Comparison of ENCODE assay signal across 12 cellular contexts in genomic region chr1:160578694-160579191, GRCh38. TPM values are rescaled to one million over a fixed set of nuclear protein-coding genes. Genes with fewer than 3 reads are reported as not detected.
DNase-seq lines count a peak whose midpoint lies in the region; ATAC-seq, FAIRE-seq and TF ChIP-seq lines count a peak whose summit lies in the region.
"Had no signal": no experiment of that assay in that cellular context is flagged by ENCODE, and none has a peak within 500 bp of the region (broad histone marks: within the 10 kb centered on the region; RNA-seq: fewer than 3 reads in every experiment).

No MANE protein-coding gene starts in this region.

- intact Hi-C loops in CD4-positive, alpha-beta memory T cell (cut with micrococcal nuclease): loop anchor here (1.0 kb wide), 1 partner anchor 10 kb away; no protein-coding TSS in a partner anchor
- intact Hi-C loops in GM12878 (cut with micrococcal nuclease; ENCODE audit: unreplicated experiment): loop anchor here (2.0 kb wide), 1 partner anchor 30 kb away; no protein-coding TSS in a partner anchor

- H3K4me2 ChIP-seq in GM12878 (ENCODE audit: control insufficient read depth, insufficient read depth): peak overlapping the region; percentile 73

- H4K20me1 ChIP-seq in GM12878 (ENCODE audit: control insufficient read depth, insufficient read depth): no peaks in the 10 kb centered on the region

- POLR2A ChIA-PET in CD4-positive, alpha-beta memory T cell (lab: Charles Lee; ENCODE audit: partially characterized antibody): interaction anchor here (0.6 to 18.0 kb wide), 15 partner anchors 9 to 150 kb away, joined by 3 to 639 read pairs (median 7); partner anchors contain the start of gene SLAMF6
- POLR2A ChIA-PET in GM12878 (lab: Charles Lee): interaction anchor here (0.8 to 7.4 kb wide), 8 partner anchors 9 to 148 kb away, joined by 3 to 76 read pairs (median 10); no protein-coding TSS in a partner anchor

- H3K36me3 ChIP-seq in CD4-positive, alpha-beta memory T cell (ENCODE audit: insufficient read depth, low read length): no peaks in the 10 kb centered on the region
- H3K36me3 ChIP-seq in GM12878 (ENCODE audit: control insufficient read depth in 2 of 2, insufficient read depth in 2 of 2, low read length in 1 of 2) (no peaks in the 10 kb centered on the region), neutrophil (no peaks in the 10 kb centered on the region)

- WGBS in GM12878 (ENCODE audit: insufficient coverage, insufficient replicate concordance, low lambda C conversion rate, missing lambda C conversion rate): 21% methylated on average over 3 of the region's 3 CpGs

- H3K27ac ChIP-seq in CD4-positive, alpha-beta memory T cell (ENCODE audit: low read depth, low read length): peak overlapping the region; percentile 68
- peak overlapping the region; percentile 97 for H3K27ac ChIP-seq in GM12878 (ENCODE audit: control insufficient read depth, insufficient read depth)
- H3K27ac ChIP-seq in neutrophil: peak overlapping the region; percentile 66

- TF ChIP-seq POLR2A in GM12878 (IDR thresholded peaks at IDR 0.05; ENCODE audit: low read depth, low read length): no peak

- peak overlapping the region; percentile 91 for H3K9ac ChIP-seq in GM12878 (ENCODE audit: control insufficient read depth, insufficient read depth, low read length)

- H3K79me2 ChIP-seq in GM12878 (ENCODE audit: control insufficient read depth, insufficient read depth, low read length): peaks cover 40% of the 10 kb centered on the region

- TF ChIP-seq CTCF in GM12878 (IDR thresholded peaks at IDR 0.05 in 2 of 3, conservative IDR thresholded peaks at IDR 0.05 in 1 of 3; ENCODE audit: control insufficient read depth in 2 of 3, extremely low read depth in 1 of 3, insufficient read depth in 1 of 3, low read depth in 3 of 3, low read length in 3 of 3) (no peak), neutrophil (IDR thresholded peaks at IDR 0.05) (no peak)

- peaks cover 0 to 10% (median 4%) of the 10 kb centered on the region in 8 donors for H3K9me3 Mint-ChIP-seq in CD4-positive, alpha-beta memory T cell
- H3K9me3 Mint-ChIP-seq in IgD-negative memory B cell: no peaks in the 10 kb centered on the region

- H3K4me3 Mint-ChIP-seq in CD4-positive, alpha-beta memory T cell: peak overlapping the region; percentile 88 to 98 (median 94)
- H3K4me3 Mint-ChIP-seq in IgD-negative memory B cell: peak overlapping the region; percentile 91 to 95 (median 92)
- H3K4me3 Mint-ChIP-seq: nephron progenitor cell had no signal

- RAD21 ChIA-PET in GM12878 (lab: Charles Lee; ENCODE audit: unreplicated experiment): interaction anchor here (0.6 to 11.0 kb wide), 8 partner anchors 10 to 149 kb away, joined by 3 to 292 read pairs (median 12); partner anchors contain the start of gene SLAMF6

- no peak for TF ChIP-seq EP300 in GM12878 (IDR thresholded peaks at IDR 0.05; ENCODE audit: borderline replicate concordance in 1 of 2, control insufficient read depth in 1 of 2, low read depth in 2 of 2, low read length in 2 of 2)

- H2AFZ ChIP-seq in GM12878 (ENCODE audit: control insufficient read depth, low read depth, low read length): peak overlapping the region; percentile 92

- CTCF ChIA-PET in CD4-positive, alpha-beta memory T cell (lab: Charles Lee; ENCODE audit: partially characterized antibody): interaction anchor here (0.6 to 5.1 kb wide), 13 partner anchors 12 to 150 kb away, joined by 3 to 35 read pairs (median 7); no protein-coding TSS in a partner anchor
- CTCF ChIA-PET in GM12878 (lab: Yijun Ruan, JAX): interaction anchor here (0.6 to 7.1 kb wide), 10 partner anchors 9 to 136 kb away, joined by 3 to 121 read pairs (median 7); no protein-coding TSS in a partner anchor

- SMC1A ChIA-PET in GM12878 (lab: Charles Lee; ENCODE audit: uncharacterized antibody, unreplicated experiment): interaction anchor here (0.7 to 30.0 kb wide), 13 partner anchors 9 to 149 kb away, joined by 3 to 735 read pairs (median 8); no protein-coding TSS in a partner anchor

- ATAC-seq in GM12878: peak; percentile 22
- no peak for ATAC-seq in GM18511 (IDR thresholded peaks at IDR 0.05; ENCODE audit: unreplicated experiment)

- H3K36me3 Mint-ChIP-seq in CD4-positive, alpha-beta memory T cell: peaks cover 4 to 9% of the 10 kb centered on the region in 2 donors
- H3K36me3 Mint-ChIP-seq in IgD-negative memory B cell: no peaks in the 10 kb centered on the region

- H3K27ac Mint-ChIP-seq in CD4-positive, alpha-beta memory T cell: peak overlapping the region; percentile 94 to 98 (median 95)
- H3K27ac Mint-ChIP-seq in IgD-negative memory B cell: peak overlapping the region; percentile 69 to 93 (median 92)
- H3K27ac Mint-ChIP-seq: nephron progenitor cell had no signal

- no peak for TF ChIP-seq RAD21 in GM12878 (IDR thresholded peaks at IDR 0.05; ENCODE audit: insufficient read depth, low read depth, low read length)

- peaks cover 63 to 88% (median 72%) of the 10 kb centered on the region in 4 donors for H3K4me1 Mint-ChIP-seq in CD4-positive, alpha-beta memory T cell
- peaks cover 26 to 56% (median 49%) of the 10 kb centered on the region in 3 donors for H3K4me1 Mint-ChIP-seq in IgD-negative memory B cell
- H3K4me1 Mint-ChIP-seq: nephron progenitor cell had no signal

- BruUV-seq in GM12878 (replicated peaks; lab: Mats Ljungman, UMichigan): TSS peak; percentile 83

- in situ Hi-C loops in GM12878 (cut with MboI): no loop called here

- H3K4me1 ChIP-seq in CD4-positive, alpha-beta memory T cell (ENCODE audit: insufficient read depth, low read length): peaks cover 66% of the 10 kb centered on the region
- peaks cover 30% of the 10 kb centered on the region for H3K4me1 ChIP-seq in GM12878 (ENCODE audit: control insufficient read depth, insufficient read depth, low read length)
- H3K4me1 ChIP-seq in neutrophil (ENCODE audit: control insufficient read depth in 1 of 2, insufficient read depth in 1 of 2, low read depth in 1 of 2, low read length in 1 of 2): peaks cover 28 to 59% of the 10 kb centered on the region in 2 experiments

- no peaks in the 10 kb centered on the region for H3K9me3 ChIP-seq in CD4-positive, alpha-beta memory T cell (ENCODE audit: control insufficient read depth in 1 of 2, low read length in 2 of 2)
- H3K9me3 ChIP-seq in GM12878 (replicated peaks; ENCODE audit: control insufficient read depth, insufficient read depth, low read length): no peaks in the 10 kb centered on the region
- H3K9me3 ChIP-seq in neutrophil: no peaks in the 10 kb centered on the region

- peak overlapping the region; percentile 73 to 80 for H3K4me3 ChIP-seq in CD4-positive, alpha-beta memory T cell (ENCODE audit: low read length in 2 of 2)
- H3K4me3 ChIP-seq in GM12878: peak overlapping the region; percentile 63
- peak overlapping the region in 1 of 2 experiments; percentile 48 for H3K4me3 ChIP-seq in neutrophil (ENCODE audit: low read depth in 1 of 2, low read length in 1 of 2)

- no peaks in the 10 kb centered on the region for H3K27me3 ChIP-seq in CD4-positive, alpha-beta memory T cell (ENCODE audit: insufficient read depth, low read length)
- H3K27me3 ChIP-seq in GM12878 (replicated peaks in 1 of 2; ENCODE audit: control insufficient read depth in 2 of 2, insufficient read depth in 2 of 2, low read length in 1 of 2) (no peaks in the 10 kb centered on the region), neutrophil (no peaks in the 10 kb centered on the region)

- FAIRE-seq in GM12878 (lab: Jason Lieb, UNC): no peak
- FAIRE-seq: H1 had no signal

- no peaks in the 10 kb centered on the region for H3K27me3 Mint-ChIP-seq in CD4-positive, alpha-beta memory T cell
- H3K27me3 Mint-ChIP-seq in IgD-negative memory B cell: no peaks in the 10 kb centered on the region

- no peak for DNase-seq in CD4-positive, alpha-beta memory T cell
- DNase-seq in GM12878 (ENCODE audit: low read depth, low spot score): no peak
- no peak for DNase-seq in stimulated activated CD4-positive, alpha-beta T cell treated with anti-CD3 and anti-CD28 coated beads, Interleukin-15, amount 100 ng/mL, for 24 hours
- no peak for DNase-seq in foreskin melanocyte
- no peak for DNase-seq in DMS79 treated with DMSO at 0.1 percent for 48 hours (lab: John Stamatoyannopoulos, UW)
- DNase-seq: NCI-H446 treated with DMSO at 0.1 percent for 48 hours, nephron progenitor cell had no signal

RNA-seq across cellular contexts. Expression of gene CD84, which starts 0.6 kb away (rescaled TPM):
- 10 to 100 TPM; 97.5 to 98.9 TPM for total RNA-seq in CD4-positive, alpha-beta memory T cell
- 10 to 100 TPM; 15.9 to 33.6 TPM for polyA plus RNA-seq in CD4-positive, alpha-beta memory T cell
- polyA plus RNA-seq in IgD-negative memory B cell (8.7 TPM), GM12878 (2011; rRNA removed) (18.1 and 20.8 TPM in 2 replicates), GM12878 (2014; fragmentation: Illumina TruSeq; extraction: Trizol) (20.3 and 26.6 TPM in 2 replicates), GM12878 (2014; fragmentation: Nextera tagmentation; extraction: Ambion mirVana) (1 to 10 TPM; 3.4 to 6.8 TPM), GM12878 (2014; rRNA removed) (9.3 and 11.2 TPM in 2 replicates), GM12878 (2016; fragmentation: Nextera tagmentation; extraction: Ambion mirVana) (1 to 10 TPM; 7.5 to 7.9 TPM)
- total RNA-seq in GM12878 (2013; cell fraction: nucleolus; rRNA removed): 245 and 258 TPM in 2 replicates
- total RNA-seq in GM12878 (2014; rRNA removed) (12.3 and 15.2 TPM in 2 replicates), GM12878 (2014; rRNA removed; fragmentation: Illumina TruSeq; extraction: Trizol) (13.8 and 14.5 TPM in 2 replicates), GM12878 (2021) (10.4 and 14.2 TPM in 2 replicates)
- polyA plus RNA-seq in GM12878 (2011; ENCODE audit: low read depth): 12.7 TPM
- polyA plus RNA-seq in GM12878 (2011; cell fraction: cytosol; rRNA removed): 7.7 and 7.8 TPM in 2 replicates
- polyA plus RNA-seq in GM12878 (2011; cell fraction: nucleus; rRNA removed): 20.4 and 23.3 TPM in 2 replicates
- 9.2 and 10.5 TPM in 2 replicates for polyA plus RNA-seq in GM12878 (2012)
- 21.3 and 24.2 TPM in 2 replicates for polyA minus RNA-seq in GM12878 (2011; rRNA and poly(A)+ RNA removed)
- polyA minus RNA-seq in GM12878 (2011; cell fraction: cytosol; rRNA and poly(A)+ RNA removed): 2.3 and 2.4 TPM in 2 replicates
- polyA minus RNA-seq in GM12878 (2011; cell fraction: nucleus; rRNA and poly(A)+ RNA removed): 16.3 and 17.8 TPM in 2 replicates
- total RNA-seq: H1, SK-MEL-5 had no signal
- polyA plus RNA-seq: H1 had no signal

RNA-seq across cellular contexts. Expression of gene SLAMF6, which starts 55.7 kb away (rescaled TPM):
- 10 to 100 TPM; 56.4 to 59.1 TPM for total RNA-seq in CD4-positive, alpha-beta memory T cell
- polyA plus RNA-seq in CD4-positive, alpha-beta memory T cell: 100 to 1,000 TPM in 1 of 2 donors, 10 to 100 TPM in 1; 96.8 to 105 TPM
- polyA plus RNA-seq in IgD-negative memory B cell (109 TPM), GM12878 (2011; rRNA removed) (89.6 and 105 TPM in 2 replicates), GM12878 (2014; fragmentation: Illumina TruSeq; extraction: Trizol) (72.7 and 89.7 TPM in 2 replicates), GM12878 (2014; fragmentation: Nextera tagmentation; extraction: Ambion mirVana) (10 to 100 TPM; 20.5 to 27.1 TPM), GM12878 (2014; rRNA removed) (32.1 and 42.5 TPM in 2 replicates), GM12878 (2016; fragmentation: Nextera tagmentation; extraction: Ambion mirVana) (10 to 100 TPM; 24.3 to 28.3 TPM)
- 145 and 152 TPM in 2 replicates for total RNA-seq in GM12878 (2013; cell fraction: nucleolus; rRNA removed)
- total RNA-seq in GM12878 (2014; rRNA removed) (44.1 and 52.5 TPM in 2 replicates), GM12878 (2014; rRNA removed; fragmentation: Illumina TruSeq; extraction: Trizol) (53.7 and 55.9 TPM in 2 replicates), GM12878 (2021) (30.4 and 30.8 TPM in 2 replicates)
- polyA plus RNA-seq in GM12878 (2011; ENCODE audit: low read depth): 20.9 TPM
- 54.6 and 63.9 TPM in 2 replicates for polyA plus RNA-seq in GM12878 (2011; cell fraction: cytosol; rRNA removed)
- 36.8 and 51.5 TPM in 2 replicates for polyA plus RNA-seq in GM12878 (2011; cell fraction: nucleus; rRNA removed)
- 30.7 and 68.4 TPM in 2 replicates for polyA plus RNA-seq in GM12878 (2012)
- 86.4 and 92.1 TPM in 2 replicates for polyA minus RNA-seq in GM12878 (2011; rRNA and poly(A)+ RNA removed)
- polyA minus RNA-seq in GM12878 (2011; cell fraction: cytosol; rRNA and poly(A)+ RNA removed): 19.6 and 22.6 TPM in 2 replicates
- 19.1 and 23.9 TPM in 2 replicates for polyA minus RNA-seq in GM12878 (2011; cell fraction: nucleus; rRNA and poly(A)+ RNA removed)
- total RNA-seq: H1, SK-MEL-5 had no signal
- polyA plus RNA-seq: H1 had no signal
